22 cellular contexts compared by ENCODE assay signal in the genomic region with DNA sequence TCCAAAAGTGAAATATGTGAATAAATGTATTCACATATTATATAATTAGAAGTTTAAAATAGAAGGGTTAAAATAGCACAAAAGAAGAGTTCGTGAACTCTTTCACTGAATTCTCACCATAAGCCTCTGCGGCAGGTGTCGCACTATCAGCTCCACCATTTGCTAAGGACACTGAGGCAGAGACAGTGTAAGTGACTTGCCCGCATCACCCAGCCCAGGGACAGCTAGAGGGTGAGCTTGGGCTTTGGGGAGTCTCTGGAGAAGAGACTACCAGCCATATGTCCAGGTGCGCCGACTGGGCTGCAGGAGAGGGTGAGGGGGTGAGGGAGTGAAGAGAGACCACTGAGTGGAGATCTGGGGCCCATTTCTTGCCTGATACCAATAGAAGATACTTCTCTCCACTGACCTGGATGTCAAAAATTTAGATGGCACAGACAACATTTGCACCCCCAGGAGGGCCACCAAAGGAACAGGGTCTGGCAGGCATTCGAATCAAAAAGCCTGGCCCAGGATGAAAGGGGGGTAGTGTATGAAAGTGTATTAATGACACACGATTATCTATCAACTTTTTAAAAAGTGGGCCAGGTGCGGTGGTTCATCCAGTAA. TPM values are rescaled to one million over a fixed set of nuclear protein-coding genes. Genes with fewer than 3 reads are reported as not detected.
"Had no signal": no experiment of that assay in that cellular context is flagged by ENCODE, and none has a peak within 500 bp of the region (broad histone marks: within the 10 kb centered on the region; RNA-seq: fewer than 3 reads in every experiment).

No MANE protein-coding gene starts in this region.

- H3K27ac Mint-ChIP-seq: activated naive CD4-positive, alpha-beta T cell treated with anti-CD3 and anti-CD28 coated beads, Interleukin-2, amount 50 U/mL, for 24 hours; activated T-cell treated with anti-CD3 and anti-CD28 coated beads, Interleukin-2, amount 50 U/mL, for 72 hours; naive B cell; stimulated activated memory B cell treated with anti-CD40 and anti-IgM and Interleukin-4, amounts not matched to agents 10 μg/mL and 1 μg/mL and 100 μg/mL, for 72 hours; T-helper 1 cell treated with Interleukin-12 subunit alpha and Interleukin-12 subunit beta and Interleukin-4 antibody, amounts not matched to agents 30 μg/mL and 1 μg/mL, for 36 hours; WTC11 had no signal

- H3K4me1 Mint-ChIP-seq: activated naive CD4-positive, alpha-beta T cell treated with anti-CD3 and anti-CD28 coated beads, Interleukin-2, amount 50 U/mL, for 24 hours; stimulated activated memory B cell treated with anti-CD40 and anti-IgM and Interleukin-4, amounts not matched to agents 10 μg/mL and 1 μg/mL and 100 μg/mL, for 72 hours; WTC11 had no signal

- H3K36me3 ChIP-seq: colonic mucosa, heart right ventricle, lower lobe of right lung, right lobe of liver had no signal

- ATAC-seq: activated T-cell treated with anti-CD3 and anti-CD28 coated beads, Interleukin-2, amount 50 U/mL, for 72 hours; heart right ventricle; lower lobe of right lung; stimulated activated memory B cell treated with anti-CD40 and anti-IgM and Interleukin-4, amounts not matched to agents 10 μg/mL and 1 μg/mL and 100 μg/mL, for 72 hours; WTC11 had no signal

- H3K4me3 Mint-ChIP-seq: activated naive CD4-positive, alpha-beta T cell treated with anti-CD3 and anti-CD28 coated beads, Interleukin-2, amount 50 U/mL, for 24 hours; activated T-cell treated with anti-CD3 and anti-CD28 coated beads, Interleukin-2, amount 50 U/mL, for 72 hours; brain; naive B cell; stimulated activated memory B cell treated with anti-CD40 and anti-IgM and Interleukin-4, amounts not matched to agents 10 μg/mL and 1 μg/mL and 100 μg/mL, for 72 hours; T-helper 1 cell treated with Interleukin-12 subunit alpha and Interleukin-12 subunit beta and Interleukin-4 antibody, amounts not matched to agents 30 μg/mL and 1 μg/mL, for 36 hours; WTC11 had no signal

- H3K27ac ChIP-seq: colonic mucosa, heart right ventricle, lower lobe of right lung, right lobe of liver had no signal

- H3K9me3 Mint-ChIP-seq: activated naive CD4-positive, alpha-beta T cell treated with anti-CD3 and anti-CD28 coated beads, Interleukin-2, amount 50 U/mL, for 24 hours had no signal

- H3K9me3 ChIP-seq: colonic mucosa, heart right ventricle, lower lobe of right lung, right lobe of liver had no signal

- H3K4me3 ChIP-seq: colonic mucosa, heart right ventricle, lower lobe of right lung, right lobe of liver had no signal

- H3K36me3 Mint-ChIP-seq: activated naive CD4-positive, alpha-beta T cell treated with anti-CD3 and anti-CD28 coated beads, Interleukin-2, amount 50 U/mL, for 24 hours; naive B cell; stimulated activated memory B cell treated with anti-CD40 and anti-IgM and Interleukin-4, amounts not matched to agents 10 μg/mL and 1 μg/mL and 100 μg/mL, for 72 hours had no signal

- H3K4me1 ChIP-seq: colonic mucosa, right lobe of liver had no signal

- H3K27me3 Mint-ChIP-seq: activated naive CD4-positive, alpha-beta T cell treated with anti-CD3 and anti-CD28 coated beads, Interleukin-2, amount 50 U/mL, for 24 hours; brain; stimulated activated memory B cell treated with anti-CD40 and anti-IgM and Interleukin-4, amounts not matched to agents 10 μg/mL and 1 μg/mL and 100 μg/mL, for 72 hours had no signal

- H3K27me3 ChIP-seq: colonic mucosa, heart right ventricle, right lobe of liver had no signal

- DNase-seq: activated CD4-positive, alpha-beta T cell treated with anti-CD3 and anti-CD28 coated beads for 4 hours; activated CD4-positive, alpha-beta T cell treated with anti-CD3 and anti-CD28 coated beads, Interleukin-2, amount 50 U/mL, for 48 hours; activated CD8-positive, alpha-beta memory T cell treated with anti-CD3 and anti-CD28 coated beads, Interleukin-2, amount 50 U/mL, for 48 hours; activated gamma-delta T cell; activated T-cell treated with anti-CD3 and anti-CD28 coated beads, Interleukin-2, amount 50 U/mL, for 72 hours; central memory CD4-positive, alpha-beta T cell; colonic mucosa; erythroblast; heart right ventricle; lower lobe of right lung; mesendoderm; naive B cell; right lobe of liver; small intestine; stimulated activated CD4-positive, alpha-beta T cell treated with anti-CD3 and anti-CD28 coated beads, Interleukin-15, amount 100 ng/mL, for 24 hours; T1000 had no signal

RNA-seq across cellular contexts. Expression of a gene that starts 28.5 kb away (rescaled TPM):
- total RNA-seq: left lobe of liver had no signal
